In genomic region chr21:31133243-31133830, GRCh38 we compare ENCODE assay signal across 12 cellular contexts.
A peak's percentile ranks its signal among the peaks of the same experiment; 100 is the strongest.
DNase-seq lines count a peak whose midpoint lies in the region; ATAC-seq and TF ChIP-seq lines count a peak whose summit lies in the region.
"Had no signal": no experiment of that assay in that cellular context is flagged by ENCODE, and none has a peak within 500 bp of the region (broad histone marks: within the 10 kb centered on the region; RNA-seq: fewer than 3 reads in every experiment).

No MANE protein-coding gene starts in this region.

- H3K9me3 ChIP-seq in BLaER1: peaks cover 3% of the 10 kb centered on the region; the same call in 1 of the 2 replicates
- no peaks in the 10 kb centered on the region for H3K9me3 ChIP-seq in endodermal cell (ENCODE audit: control insufficient read depth, low read length)
- H3K9me3 ChIP-seq: heart right ventricle, SJSA1 had no signal

- H3K27me3 ChIP-seq in BLaER1 (no peaks in the 10 kb centered on the region), endodermal cell (ENCODE audit: control insufficient read depth, insufficient read depth, low read length, poor library complexity, severe bottlenecking) (no peaks in the 10 kb centered on the region)
- H3K27me3 ChIP-seq: SJSA1 had no signal

- H3K4me1 Mint-ChIP-seq in activated naive CD8-positive, alpha-beta T cell treated with anti-CD3 and anti-CD28 coated beads, Interleukin-2, amount 50 U/mL, for 24 hours: peaks cover 48% of the 10 kb centered on the region
- H3K4me1 Mint-ChIP-seq in endodermal cell: peaks cover 17% of the 10 kb centered on the region

- DNase-seq in Jurkat, Clone E6-1 (ENCODE audit: low read depth, low spot score): peak; percentile 62
- no peak for DNase-seq in activated naive CD8-positive, alpha-beta T cell treated with anti-CD3 and anti-CD28 coated beads, Interleukin-2, amount 50 U/mL, for 24 hours
- DNase-seq in OCI-M2 (lab: John Stamatoyannopoulos, UW; ENCODE audit: unreplicated experiment) (no peak), endodermal cell (no peak), NCI-H526 (lab: John Stamatoyannopoulos, UW) (no peak)
- DNase-seq: heart right ventricle had no signal

- H3K9ac ChIP-seq in BLaER1 (peak overlapping the region; percentile 70), endodermal cell (ENCODE audit: extremely low read depth, low read length, poor library complexity, severe bottlenecking) (no peak overlapping the region)

- H3K27ac ChIP-seq in BLaER1: peak overlapping the region; percentile 93
- H3K27ac ChIP-seq in endodermal cell (ENCODE audit: low read depth, low read length): no peak overlapping the region
- H3K27ac ChIP-seq: epithelial cell of prostate, heart right ventricle, SJSA1 had no signal

- peak overlapping the region; percentile 41 for H3K4me3 Mint-ChIP-seq in activated naive CD8-positive, alpha-beta T cell treated with anti-CD3 and anti-CD28 coated beads, Interleukin-2, amount 50 U/mL, for 24 hours
- H3K4me3 Mint-ChIP-seq in endodermal cell: no peak overlapping the region

- H3K36me3 ChIP-seq in BLaER1: peaks cover 23% of the 10 kb centered on the region; the same call in 1 of the 2 replicates
- peaks cover 54% of the 10 kb centered on the region for H3K36me3 ChIP-seq in endodermal cell (ENCODE audit: control insufficient read depth, insufficient read depth, low read length)
- H3K36me3 ChIP-seq: heart right ventricle, SJSA1 had no signal

- peaks cover 75% of the 10 kb centered on the region for H3K36me3 Mint-ChIP-seq in activated naive CD8-positive, alpha-beta T cell treated with anti-CD3 and anti-CD28 coated beads, Interleukin-2, amount 50 U/mL, for 24 hours (ENCODE audit: low read depth)
- peaks cover 74% of the 10 kb centered on the region for H3K36me3 Mint-ChIP-seq in endodermal cell (ENCODE audit: low read depth)

- H3K4me2 ChIP-seq in BLaER1: peak overlapping the region; percentile 77

- H3K4me3 ChIP-seq in BLaER1: peak overlapping the region; percentile 44
- H3K4me3 ChIP-seq in Jurkat, Clone E6-1 (ENCODE audit: low read length): peak overlapping the region; percentile 8
- H3K4me3 ChIP-seq in endodermal cell (ENCODE audit: low read length): no peak overlapping the region
- H3K4me3 ChIP-seq: heart right ventricle, SJSA1 had no signal

- H3K27ac Mint-ChIP-seq in activated naive CD8-positive, alpha-beta T cell treated with anti-CD3 and anti-CD28 coated beads, Interleukin-2, amount 50 U/mL, for 24 hours: peak overlapping the region; percentile 74
- H3K27ac Mint-ChIP-seq in endodermal cell: no peak overlapping the region

- peak; percentile 13 for ATAC-seq in GM18498 (IDR thresholded peaks at IDR 0.05; ENCODE audit: unreplicated experiment)
- ATAC-seq in activated naive CD8-positive, alpha-beta T cell treated with anti-CD3 and anti-CD28 coated beads, Interleukin-2, amount 50 U/mL, for 24 hours: peak; percentile 5
- ATAC-seq in HG02763 (IDR thresholded peaks at IDR 0.05; ENCODE audit: unreplicated experiment): no peak
- ATAC-seq: left colon had no signal

- TF ChIP-seq CTCF in endodermal cell (conservative IDR thresholded peaks at IDR 0.05): no peak

- H3K9me3 Mint-ChIP-seq in activated naive CD8-positive, alpha-beta T cell treated with anti-CD3 and anti-CD28 coated beads, Interleukin-2, amount 50 U/mL, for 24 hours: no peaks in the 10 kb centered on the region
- H3K9me3 Mint-ChIP-seq in endodermal cell: no peaks in the 10 kb centered on the region

- H4K20me1 ChIP-seq in BLaER1: no peaks in the 10 kb centered on the region

- H3K27me3 Mint-ChIP-seq in activated naive CD8-positive, alpha-beta T cell treated with anti-CD3 and anti-CD28 coated beads, Interleukin-2, amount 50 U/mL, for 24 hours: peaks cover 2% of the 10 kb centered on the region
- no peaks in the 10 kb centered on the region for H3K27me3 Mint-ChIP-seq in endodermal cell (ENCODE audit: insufficient read depth)

- H3K4me1 ChIP-seq in BLaER1 (peaks cover 98% of the 10 kb centered on the region), endodermal cell (ENCODE audit: control insufficient read depth, insufficient read depth, low read length) (no peaks in the 10 kb centered on the region)

- 93 to 98% methylated on average over 4 to 7 of the region's 7 CpGs for WGBS in endodermal cell (ENCODE audit: insufficient coverage in 1 of 2, insufficient read length in 1 of 2), 2 experiments
